ENCODE assay signal across 2 cellular contexts in the genomic region with DNA sequence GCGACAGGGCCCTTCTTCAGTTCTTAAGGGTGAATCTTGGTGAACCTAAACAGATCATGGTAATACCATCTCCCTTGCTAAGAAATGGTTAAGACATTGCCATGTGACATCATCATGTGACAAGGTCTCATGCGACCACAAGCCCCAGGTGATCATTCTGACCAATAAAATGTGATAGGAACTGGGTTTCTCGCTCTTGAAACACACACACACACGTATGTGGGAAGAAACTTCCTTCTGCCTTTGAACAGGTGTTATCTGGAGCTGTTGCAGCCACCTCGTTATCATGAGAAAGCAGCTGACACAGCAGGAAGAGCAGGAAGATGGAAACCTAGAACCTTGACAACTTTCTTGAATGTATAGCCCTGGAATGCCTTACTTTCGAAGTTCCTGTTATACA.
TF ChIP-seq lines count a peak whose summit lies in the region.

No MANE protein-coding gene starts in this region.

TF ChIP-seq in Ishikawa, 13 proteins besides CTCF, POLR2A, EP300 and RAD21:
- TF ChIP-seq CREB1 (IDR thresholded peaks at IDR 0.05; ENCODE audit: low read depth) (no peak), YY1 (IDR thresholded peaks at IDR 0.05; ENCODE audit: low read depth) (no peak), TCF12 (IDR thresholded peaks at IDR 0.05; ENCODE audit: low read depth) (no peak)
- TF ChIP-seq, protein P1, sequence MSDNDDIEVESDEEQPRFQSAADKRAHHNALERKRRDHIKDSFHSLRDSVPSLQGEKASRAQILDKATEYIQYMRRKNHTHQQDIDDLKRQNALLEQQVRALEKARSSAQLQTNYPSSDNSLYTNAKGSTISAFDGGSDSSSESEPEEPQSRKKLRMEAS (IDR thresholded peaks at IDR 0.05), result no peak
- TF ChIP-seq, protein P2, sequence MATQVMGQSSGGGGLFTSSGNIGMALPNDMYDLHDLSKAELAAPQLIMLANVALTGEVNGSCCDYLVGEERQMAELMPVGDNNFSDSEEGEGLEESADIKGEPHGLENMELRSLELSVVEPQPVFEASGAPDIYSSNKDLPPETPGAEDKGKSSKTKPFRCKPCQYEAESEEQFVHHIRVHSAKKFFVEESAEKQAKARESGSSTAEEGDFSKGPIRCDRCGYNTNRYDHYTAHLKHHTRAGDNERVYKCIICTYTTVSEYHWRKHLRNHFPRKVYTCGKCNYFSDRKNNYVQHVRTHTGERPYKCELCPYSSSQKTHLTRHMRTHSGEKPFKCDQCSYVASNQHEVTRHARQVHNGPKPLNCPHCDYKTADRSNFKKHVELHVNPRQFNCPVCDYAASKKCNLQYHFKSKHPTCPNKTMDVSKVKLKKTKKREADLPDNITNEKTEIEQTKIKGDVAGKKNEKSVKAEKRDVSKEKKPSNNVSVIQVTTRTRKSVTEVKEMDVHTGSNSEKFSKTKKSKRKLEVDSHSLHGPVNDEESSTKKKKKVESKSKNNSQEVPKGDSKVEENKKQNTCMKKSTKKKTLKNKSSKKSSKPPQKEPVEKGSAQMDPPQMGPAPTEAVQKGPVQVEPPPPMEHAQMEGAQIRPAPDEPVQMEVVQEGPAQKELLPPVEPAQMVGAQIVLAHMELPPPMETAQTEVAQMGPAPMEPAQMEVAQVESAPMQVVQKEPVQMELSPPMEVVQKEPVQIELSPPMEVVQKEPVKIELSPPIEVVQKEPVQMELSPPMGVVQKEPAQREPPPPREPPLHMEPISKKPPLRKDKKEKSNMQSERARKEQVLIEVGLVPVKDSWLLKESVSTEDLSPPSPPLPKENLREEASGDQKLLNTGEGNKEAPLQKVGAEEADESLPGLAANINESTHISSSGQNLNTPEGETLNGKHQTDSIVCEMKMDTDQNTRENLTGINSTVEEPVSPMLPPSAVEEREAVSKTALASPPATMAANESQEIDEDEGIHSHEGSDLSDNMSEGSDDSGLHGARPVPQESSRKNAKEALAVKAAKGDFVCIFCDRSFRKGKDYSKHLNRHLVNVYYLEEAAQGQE (IDR thresholded peaks at IDR 0.05; ENCODE audit: low read depth), result no peak
- TF ChIP-seq, protein P3, sequence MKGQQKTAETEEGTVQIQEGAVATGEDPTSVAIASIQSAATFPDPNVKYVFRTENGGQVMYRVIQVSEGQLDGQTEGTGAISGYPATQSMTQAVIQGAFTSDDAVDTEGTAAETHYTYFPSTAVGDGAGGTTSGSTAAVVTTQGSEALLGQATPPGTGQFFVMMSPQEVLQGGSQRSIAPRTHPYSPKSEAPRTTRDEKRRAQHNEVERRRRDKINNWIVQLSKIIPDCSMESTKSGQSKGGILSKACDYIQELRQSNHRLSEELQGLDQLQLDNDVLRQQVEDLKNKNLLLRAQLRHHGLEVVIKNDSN (IDR thresholded peaks at IDR 0.05), result peak; percentile 32; the same call in 1 of the 2 replicates
TF ChIP-seq in Ishikawa: peak in this region for 1.

TF ChIP-seq in GM12878, 131 proteins besides CTCF, POLR2A, EP300 and RAD21 (continued from another document):
- TF ChIP-seq, protein P4, sequence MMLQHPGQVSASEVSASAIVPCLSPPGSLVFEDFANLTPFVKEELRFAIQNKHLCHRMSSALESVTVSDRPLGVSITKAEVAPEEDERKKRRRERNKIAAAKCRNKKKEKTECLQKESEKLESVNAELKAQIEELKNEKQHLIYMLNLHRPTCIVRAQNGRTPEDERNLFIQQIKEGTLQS (IDR thresholded peaks at IDR 0.05; ENCODE audit: borderline replicate concordance, extremely low read depth, low read depth, low read length), result peak; percentile 32; the same call in 1 of the 2 replicates
- TF ChIP-seq CEBPB (IDR thresholded peaks at IDR 0.05; ENCODE audit: borderline replicate concordance in 1 of 2, low read depth in 2 of 2, low read length in 2 of 2) (no peak), RAD51 (IDR thresholded peaks at IDR 0.05) (peak; percentile 62; the same call in 1 of the 2 replicates), WRNIP1 (IDR thresholded peaks at IDR 0.05; ENCODE audit: borderline replicate concordance, low read depth, low read length) (no peak)
